Comparison of ENCODE assay signal across 1 cellular context in genomic region chr3:171748341-171748918, GRCh38.
TF ChIP-seq lines count a peak whose summit lies in the region.

No MANE protein-coding gene starts in this region.

TF ChIP-seq in WTC11, 78 proteins besides CTCF, POLR2A, EP300 and RAD21 (continued from another document):
- TF ChIP-seq ATF6 (CRISPR knock-in tag; IDR thresholded peaks at IDR 0.05) (no peak), ZNF416 (CRISPR knock-in tag; IDR thresholded peaks at IDR 0.05) (no peak), ZNF396 (CRISPR knock-in tag; IDR thresholded peaks at IDR 0.05; ENCODE audit: borderline replicate concordance) (no peak)
